In the genomic region with DNA sequence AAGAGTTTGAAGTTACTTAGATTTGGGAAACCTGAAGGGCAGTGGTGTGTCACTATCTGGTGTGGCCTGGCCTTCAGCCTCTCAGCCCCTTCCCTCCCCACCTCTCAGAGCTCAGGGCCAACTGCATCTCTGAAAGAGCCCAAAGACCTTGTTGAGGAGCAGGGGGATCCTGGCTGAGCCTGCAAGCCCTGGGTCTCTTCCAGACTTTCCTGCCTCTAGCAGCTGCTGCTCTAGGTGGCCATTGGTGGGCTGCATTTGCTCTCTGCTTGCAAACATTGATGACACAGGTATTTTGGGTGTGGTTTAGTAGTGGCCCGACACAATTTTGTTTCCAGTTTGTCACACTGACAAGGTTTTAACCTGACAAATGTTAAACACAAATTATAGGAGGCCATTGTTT, we compare ENCODE assay signal across 2 cellular contexts.
TF ChIP-seq lines count a peak whose summit lies in the region.

No MANE protein-coding gene starts in this region.

TF ChIP-seq in HCT116, 20 proteins besides CTCF, POLR2A, EP300 and RAD21:
- TF ChIP-seq EZH2 (IDR thresholded peaks at IDR 0.05) = no peak
- no peak for TF ChIP-seq EZH2phosphoT487 (IDR thresholded peaks at IDR 0.05; ENCODE audit: borderline replicate concordance)
- TF ChIP-seq POLR2AphosphoS5 (IDR thresholded peaks at IDR 0.05; ENCODE audit: low read depth, low read length) = no peak
- no peak for TF ChIP-seq YY1 (IDR thresholded peaks at IDR 0.05; ENCODE audit: extremely low read depth, insufficient replicate concordance, low read depth, low read length)
- no peak for TF ChIP-seq TCF7L2 (IDR thresholded peaks at IDR 0.05; ENCODE audit: borderline replicate concordance, extremely low read depth, insufficient read depth, insufficient read length)
- TF ChIP-seq SP1 (IDR thresholded peaks at IDR 0.05; ENCODE audit: low read depth) = no peak
- TF ChIP-seq CBX3 (IDR thresholded peaks at IDR 0.05; ENCODE audit: low read depth) = no peak
- TF ChIP-seq ZNF274 (IDR thresholded peaks at IDR 0.05; ENCODE audit: low read depth, low read length) = no peak
TF ChIP-seq in HCT116: peak in this region for 0.

TF ChIP-seq in H1, 55 proteins besides CTCF, POLR2A, EP300 and RAD21:
- no peak for TF ChIP-seq TBP (IDR thresholded peaks at IDR 0.05; ENCODE audit: low read depth, low read length)
- TF ChIP-seq TEAD4 (IDR thresholded peaks at IDR 0.05; ENCODE audit: low read depth, low read length) = no peak
- TF ChIP-seq JUND (IDR thresholded peaks at IDR 0.05; ENCODE audit: low read length) = no peak
- no peak for TF ChIP-seq CHD1 (IDR thresholded peaks at IDR 0.05; ENCODE audit: low read depth, low read length)
- TF ChIP-seq GABPA (IDR thresholded peaks at IDR 0.05; ENCODE audit: borderline replicate concordance, insufficient read depth, low read length) = no peak
- TF ChIP-seq, protein P1, sequence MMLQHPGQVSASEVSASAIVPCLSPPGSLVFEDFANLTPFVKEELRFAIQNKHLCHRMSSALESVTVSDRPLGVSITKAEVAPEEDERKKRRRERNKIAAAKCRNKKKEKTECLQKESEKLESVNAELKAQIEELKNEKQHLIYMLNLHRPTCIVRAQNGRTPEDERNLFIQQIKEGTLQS (IDR thresholded peaks at IDR 0.05; ENCODE audit: insufficient read depth, low read depth, low read length) = no peak
- TF ChIP-seq TCF12 (IDR thresholded peaks at IDR 0.05; ENCODE audit: low read depth, low read length) = no peak
- TF ChIP-seq, protein P2, sequence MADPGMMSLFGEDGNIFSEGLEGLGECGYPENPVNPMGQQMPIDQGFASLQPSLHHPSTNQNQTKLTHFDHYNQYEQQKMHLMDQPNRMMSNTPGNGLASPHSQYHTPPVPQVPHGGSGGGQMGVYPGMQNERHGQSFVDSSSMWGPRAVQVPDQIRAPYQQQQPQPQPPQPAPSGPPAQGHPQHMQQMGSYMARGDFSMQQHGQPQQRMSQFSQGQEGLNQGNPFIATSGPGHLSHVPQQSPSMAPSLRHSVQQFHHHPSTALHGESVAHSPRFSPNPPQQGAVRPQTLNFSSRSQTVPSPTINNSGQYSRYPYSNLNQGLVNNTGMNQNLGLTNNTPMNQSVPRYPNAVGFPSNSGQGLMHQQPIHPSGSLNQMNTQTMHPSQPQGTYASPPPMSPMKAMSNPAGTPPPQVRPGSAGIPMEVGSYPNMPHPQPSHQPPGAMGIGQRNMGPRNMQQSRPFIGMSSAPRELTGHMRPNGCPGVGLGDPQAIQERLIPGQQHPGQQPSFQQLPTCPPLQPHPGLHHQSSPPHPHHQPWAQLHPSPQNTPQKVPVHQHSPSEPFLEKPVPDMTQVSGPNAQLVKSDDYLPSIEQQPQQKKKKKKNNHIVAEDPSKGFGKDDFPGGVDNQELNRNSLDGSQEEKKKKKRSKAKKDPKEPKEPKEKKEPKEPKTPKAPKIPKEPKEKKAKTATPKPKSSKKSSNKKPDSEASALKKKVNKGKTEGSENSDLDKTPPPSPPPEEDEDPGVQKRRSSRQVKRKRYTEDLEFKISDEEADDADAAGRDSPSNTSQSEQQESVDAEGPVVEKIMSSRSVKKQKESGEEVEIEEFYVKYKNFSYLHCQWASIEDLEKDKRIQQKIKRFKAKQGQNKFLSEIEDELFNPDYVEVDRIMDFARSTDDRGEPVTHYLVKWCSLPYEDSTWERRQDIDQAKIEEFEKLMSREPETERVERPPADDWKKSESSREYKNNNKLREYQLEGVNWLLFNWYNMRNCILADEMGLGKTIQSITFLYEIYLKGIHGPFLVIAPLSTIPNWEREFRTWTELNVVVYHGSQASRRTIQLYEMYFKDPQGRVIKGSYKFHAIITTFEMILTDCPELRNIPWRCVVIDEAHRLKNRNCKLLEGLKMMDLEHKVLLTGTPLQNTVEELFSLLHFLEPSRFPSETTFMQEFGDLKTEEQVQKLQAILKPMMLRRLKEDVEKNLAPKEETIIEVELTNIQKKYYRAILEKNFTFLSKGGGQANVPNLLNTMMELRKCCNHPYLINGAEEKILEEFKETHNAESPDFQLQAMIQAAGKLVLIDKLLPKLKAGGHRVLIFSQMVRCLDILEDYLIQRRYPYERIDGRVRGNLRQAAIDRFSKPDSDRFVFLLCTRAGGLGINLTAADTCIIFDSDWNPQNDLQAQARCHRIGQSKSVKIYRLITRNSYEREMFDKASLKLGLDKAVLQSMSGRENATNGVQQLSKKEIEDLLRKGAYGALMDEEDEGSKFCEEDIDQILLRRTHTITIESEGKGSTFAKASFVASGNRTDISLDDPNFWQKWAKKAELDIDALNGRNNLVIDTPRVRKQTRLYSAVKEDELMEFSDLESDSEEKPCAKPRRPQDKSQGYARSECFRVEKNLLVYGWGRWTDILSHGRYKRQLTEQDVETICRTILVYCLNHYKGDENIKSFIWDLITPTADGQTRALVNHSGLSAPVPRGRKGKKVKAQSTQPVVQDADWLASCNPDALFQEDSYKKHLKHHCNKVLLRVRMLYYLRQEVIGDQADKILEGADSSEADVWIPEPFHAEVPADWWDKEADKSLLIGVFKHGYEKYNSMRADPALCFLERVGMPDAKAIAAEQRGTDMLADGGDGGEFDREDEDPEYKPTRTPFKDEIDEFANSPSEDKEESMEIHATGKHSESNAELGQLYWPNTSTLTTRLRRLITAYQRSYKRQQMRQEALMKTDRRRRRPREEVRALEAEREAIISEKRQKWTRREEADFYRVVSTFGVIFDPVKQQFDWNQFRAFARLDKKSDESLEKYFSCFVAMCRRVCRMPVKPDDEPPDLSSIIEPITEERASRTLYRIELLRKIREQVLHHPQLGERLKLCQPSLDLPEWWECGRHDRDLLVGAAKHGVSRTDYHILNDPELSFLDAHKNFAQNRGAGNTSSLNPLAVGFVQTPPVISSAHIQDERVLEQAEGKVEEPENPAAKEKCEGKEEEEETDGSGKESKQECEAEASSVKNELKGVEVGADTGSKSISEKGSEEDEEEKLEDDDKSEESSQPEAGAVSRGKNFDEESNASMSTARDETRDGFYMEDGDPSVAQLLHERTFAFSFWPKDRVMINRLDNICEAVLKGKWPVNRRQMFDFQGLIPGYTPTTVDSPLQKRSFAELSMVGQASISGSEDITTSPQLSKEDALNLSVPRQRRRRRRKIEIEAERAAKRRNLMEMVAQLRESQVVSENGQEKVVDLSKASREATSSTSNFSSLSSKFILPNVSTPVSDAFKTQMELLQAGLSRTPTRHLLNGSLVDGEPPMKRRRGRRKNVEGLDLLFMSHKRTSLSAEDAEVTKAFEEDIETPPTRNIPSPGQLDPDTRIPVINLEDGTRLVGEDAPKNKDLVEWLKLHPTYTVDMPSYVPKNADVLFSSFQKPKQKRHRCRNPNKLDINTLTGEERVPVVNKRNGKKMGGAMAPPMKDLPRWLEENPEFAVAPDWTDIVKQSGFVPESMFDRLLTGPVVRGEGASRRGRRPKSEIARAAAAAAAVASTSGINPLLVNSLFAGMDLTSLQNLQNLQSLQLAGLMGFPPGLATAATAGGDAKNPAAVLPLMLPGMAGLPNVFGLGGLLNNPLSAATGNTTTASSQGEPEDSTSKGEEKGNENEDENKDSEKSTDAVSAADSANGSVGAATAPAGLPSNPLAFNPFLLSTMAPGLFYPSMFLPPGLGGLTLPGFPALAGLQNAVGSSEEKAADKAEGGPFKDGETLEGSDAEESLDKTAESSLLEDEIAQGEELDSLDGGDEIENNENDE (IDR thresholded peaks at IDR 0.05; ENCODE audit: insufficient replicate concordance, low read length) = no peak
TF ChIP-seq in H1: peak in this region for 0.
